ENCODE assay signal across 1 cellular context in the genomic region with DNA sequence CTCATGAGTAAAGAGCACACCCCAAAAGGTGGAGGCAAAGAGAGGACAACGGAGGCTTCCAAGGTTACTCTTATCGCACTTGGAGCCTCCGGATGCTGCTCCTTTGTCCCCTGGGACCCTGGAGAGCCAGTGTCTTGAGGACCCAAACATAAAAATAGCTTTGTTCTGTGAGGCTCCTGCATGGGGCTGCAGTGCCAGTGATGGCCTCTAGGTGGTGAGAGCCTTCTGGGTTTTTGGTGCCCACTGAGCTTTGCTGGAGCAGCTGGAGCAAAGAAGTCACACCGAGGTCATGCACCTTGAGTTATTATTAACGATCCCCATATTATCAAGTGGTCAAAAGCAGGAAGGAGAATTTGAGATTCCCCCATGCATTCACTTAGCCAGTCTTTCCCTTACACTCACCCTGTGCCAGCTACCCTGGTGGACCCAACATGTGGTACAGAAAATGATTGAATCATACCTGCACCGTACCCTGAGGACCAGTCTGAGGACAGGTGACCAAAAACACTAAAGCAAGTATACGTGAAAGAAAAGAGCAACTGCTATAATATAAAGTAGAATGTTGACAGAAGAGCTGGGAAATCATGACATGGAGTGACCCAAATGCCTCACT.
TF ChIP-seq lines count a peak whose summit lies in the region.

No MANE protein-coding gene starts in this region.

TF ChIP-seq in GM12878, 131 proteins besides CTCF, POLR2A, EP300 and RAD21:
- TF ChIP-seq NR2C1 (IDR thresholded peaks at IDR 0.05): no peak
- TF ChIP-seq, protein P1, sequence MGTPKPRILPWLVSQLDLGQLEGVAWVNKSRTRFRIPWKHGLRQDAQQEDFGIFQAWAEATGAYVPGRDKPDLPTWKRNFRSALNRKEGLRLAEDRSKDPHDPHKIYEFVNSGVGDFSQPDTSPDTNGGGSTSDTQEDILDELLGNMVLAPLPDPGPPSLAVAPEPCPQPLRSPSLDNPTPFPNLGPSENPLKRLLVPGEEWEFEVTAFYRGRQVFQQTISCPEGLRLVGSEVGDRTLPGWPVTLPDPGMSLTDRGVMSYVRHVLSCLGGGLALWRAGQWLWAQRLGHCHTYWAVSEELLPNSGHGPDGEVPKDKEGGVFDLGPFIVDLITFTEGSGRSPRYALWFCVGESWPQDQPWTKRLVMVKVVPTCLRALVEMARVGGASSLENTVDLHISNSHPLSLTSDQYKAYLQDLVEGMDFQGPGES (IDR thresholded peaks at IDR 0.05): no peak
- no peak for TF ChIP-seq SMAD1 (IDR thresholded peaks at IDR 0.05; ENCODE audit: low read depth, partially characterized antibody)
- no peak for TF ChIP-seq CBX5 (IDR thresholded peaks at IDR 0.05; ENCODE audit: low read depth)
- TF ChIP-seq TCF3 (IDR thresholded peaks at IDR 0.05; ENCODE audit: borderline replicate concordance, insufficient read depth, low read depth, low read length): no peak
- no peak for TF ChIP-seq HDGF (IDR thresholded peaks at IDR 0.05)
- TF ChIP-seq FOXK2 (IDR thresholded peaks at IDR 0.05): no peak
- no peak for TF ChIP-seq ZNF274 (IDR thresholded peaks at IDR 0.05; ENCODE audit: insufficient read depth, insufficient read length)
- no peak for TF ChIP-seq SIN3A (IDR thresholded peaks at IDR 0.05; ENCODE audit: low read depth, low read length)
- no peak for TF ChIP-seq KLF5 (IDR thresholded peaks at IDR 0.05; ENCODE audit: partially characterized antibody)
- TF ChIP-seq, protein P2, sequence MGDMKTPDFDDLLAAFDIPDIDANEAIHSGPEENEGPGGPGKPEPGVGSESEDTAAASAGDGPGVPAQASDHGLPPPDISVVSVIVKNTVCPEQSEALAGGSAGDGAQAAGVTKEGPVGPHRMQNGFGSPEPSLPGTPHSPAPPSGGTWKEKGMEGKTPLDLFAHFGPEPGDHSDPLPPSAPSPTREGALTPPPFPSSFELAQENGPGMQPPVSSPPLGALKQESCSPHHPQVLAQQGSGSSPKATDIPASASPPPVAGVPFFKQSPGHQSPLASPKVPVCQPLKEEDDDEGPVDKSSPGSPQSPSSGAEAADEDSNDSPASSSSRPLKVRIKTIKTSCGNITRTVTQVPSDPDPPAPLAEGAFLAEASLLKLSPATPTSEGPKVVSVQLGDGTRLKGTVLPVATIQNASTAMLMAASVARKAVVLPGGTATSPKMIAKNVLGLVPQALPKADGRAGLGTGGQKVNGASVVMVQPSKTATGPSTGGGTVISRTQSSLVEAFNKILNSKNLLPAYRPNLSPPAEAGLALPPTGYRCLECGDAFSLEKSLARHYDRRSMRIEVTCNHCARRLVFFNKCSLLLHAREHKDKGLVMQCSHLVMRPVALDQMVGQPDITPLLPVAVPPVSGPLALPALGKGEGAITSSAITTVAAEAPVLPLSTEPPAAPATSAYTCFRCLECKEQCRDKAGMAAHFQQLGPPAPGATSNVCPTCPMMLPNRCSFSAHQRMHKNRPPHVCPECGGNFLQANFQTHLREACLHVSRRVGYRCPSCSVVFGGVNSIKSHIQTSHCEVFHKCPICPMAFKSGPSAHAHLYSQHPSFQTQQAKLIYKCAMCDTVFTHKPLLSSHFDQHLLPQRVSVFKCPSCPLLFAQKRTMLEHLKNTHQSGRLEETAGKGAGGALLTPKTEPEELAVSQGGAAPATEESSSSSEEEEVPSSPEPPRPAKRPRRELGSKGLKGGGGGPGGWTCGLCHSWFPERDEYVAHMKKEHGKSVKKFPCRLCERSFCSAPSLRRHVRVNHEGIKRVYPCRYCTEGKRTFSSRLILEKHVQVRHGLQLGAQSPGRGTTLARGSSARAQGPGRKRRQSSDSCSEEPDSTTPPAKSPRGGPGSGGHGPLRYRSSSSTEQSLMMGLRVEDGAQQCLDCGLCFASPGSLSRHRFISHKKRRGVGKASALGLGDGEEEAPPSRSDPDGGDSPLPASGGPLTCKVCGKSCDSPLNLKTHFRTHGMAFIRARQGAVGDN (IDR thresholded peaks at IDR 0.05): no peak
- no peak for TF ChIP-seq GATAD2B (conservative IDR thresholded peaks at IDR 0.05; ENCODE audit: low read depth)
- no peak for TF ChIP-seq NFIC (IDR thresholded peaks at IDR 0.05; ENCODE audit: low read depth, low read length)
- no peak for TF ChIP-seq BACH1 (IDR thresholded peaks at IDR 0.05; ENCODE audit: borderline replicate concordance)
